In genomic region chr6:145886228-145886956, GRCh38 we compare ENCODE assay signal across 24 cellular contexts.
DNase-seq lines count a peak whose midpoint lies in the region; ATAC-seq and TF ChIP-seq lines count a peak whose summit lies in the region.
"Had no signal": no experiment of that assay in that cellular context is flagged by ENCODE, and none has a peak within 500 bp of the region (broad histone marks: within the 10 kb centered on the region; RNA-seq: fewer than 3 reads in every experiment).

No MANE protein-coding gene starts in this region.

- H3K36me3 ChIP-seq in IMR-90 (ENCODE audit: control insufficient read depth, insufficient read depth, low read length): 0 out of 2 replicates have a peak, but pooled peaks cover 1% of the 10 kb centered on the region
- H3K36me3 ChIP-seq in left lung: peaks cover 0 to 10% of the 10 kb centered on the region in 2 donors
- H3K36me3 ChIP-seq in CD8-positive, alpha-beta T cell (ENCODE audit: insufficient read depth, low read length): no peaks in the 10 kb centered on the region

- no peak overlapping the region for H3K14ac ChIP-seq in IMR-90 (replicated peaks; ENCODE audit: low read depth, low read length)

- no peaks in the 10 kb centered on the region for H3K4me1 Mint-ChIP-seq in CD8-positive, alpha-beta T cell (ENCODE audit: low read depth)
- H3K4me1 Mint-ChIP-seq: WTC11 had no signal

- no peak overlapping the region for H2BK15ac ChIP-seq in IMR-90 (ENCODE audit: low read depth, low read length)

- H3K9me3 ChIP-seq in IMR-90 (ENCODE audit: control insufficient read depth, insufficient read depth, low read length) (no peaks in the 10 kb centered on the region), left lung (no peaks in the 10 kb centered on the region)
- H3K9me3 ChIP-seq in CD8-positive, alpha-beta T cell (ENCODE audit: low read length): no peaks in the 10 kb centered on the region
- H3K9me3 ChIP-seq: left ventricle myocardium inferior, SK-N-SH had no signal

- in situ Hi-C loops in IMR-90 (cut with MboI; ENCODE audit: low sequenced_read_pairs): loop anchor here (25.0 kb wide), 1 partner anchor 149 kb away; the partner anchor contains the start of gene EPM2A
- in situ Hi-C loops in ACHN (cut with HindIII; ENCODE audit: low pct_ligation_motif_present, low pct_unique_long_range_greater_than_20kb, low sequenced_read_pairs): no loop called here

- DNase-seq in IMR-90 (peak; percentile 88), choroid plexus epithelial cell (ENCODE audit: low read depth) (peak; percentile 75), left lung (no peak), NOMO-1 treated with dmso at 0.1 percent for 144 hours (lab: John Stamatoyannopoulos, UW; ENCODE audit: unreplicated experiment) (no peak), ACHN (no peak)
- no peak for DNase-seq in CD8-positive, alpha-beta T cell
- DNase-seq: activated CD4-positive, alpha-beta T cell treated with anti-CD3 and anti-CD28 coated beads, Interleukin-2, amount 50 U/mL, for 48 hours; activated gamma-delta T cell; amygdala; central memory CD4-positive, alpha-beta T cell; dorsolateral prefrontal cortex; head of caudate nucleus; left ventricle myocardium inferior; NCI-H1092; NCI-H2029 treated with DMSO at 0.1 percent for 48 hours; NCI-H510A; SK-N-SH; substantia nigra had no signal

- H3K27me3 ChIP-seq in IMR-90 (ENCODE audit: control insufficient read depth, insufficient read depth, low read length) (no peaks in the 10 kb centered on the region), left lung (no peaks in the 10 kb centered on the region)
- no peaks in the 10 kb centered on the region for H3K27me3 ChIP-seq in CD8-positive, alpha-beta T cell (ENCODE audit: insufficient read depth, low read length)
- H3K27me3 ChIP-seq: BLaER1 treated with 17β-estradiol and CSF1 and Interleukin-3, amounts not matched to agents 10 nM and 100 nM; dorsolateral prefrontal cortex had no signal

- dilution Hi-C loops in IMR-90 (cut with HindIII; ENCODE audit: low sequenced_read_pairs, unreplicated experiment): no loop called here

- no peak overlapping the region for H3K56ac ChIP-seq in IMR-90 (ENCODE audit: extremely low read depth, insufficient read depth, low read length)

- TF ChIP-seq RAD21 in IMR-90 (IDR thresholded peaks at IDR 0.05; ENCODE audit: low read length): no peak

- H3K4me3 ChIP-seq in IMR-90 (ENCODE audit: insufficient read depth, low read depth, low read length) (no peak overlapping the region), choroid plexus epithelial cell (ENCODE audit: low read depth, low read length) (no peak overlapping the region), left lung (no peak overlapping the region)
- no peak overlapping the region for H3K4me3 ChIP-seq in CD8-positive, alpha-beta T cell (ENCODE audit: low read depth, low read length)
- H3K4me3 ChIP-seq: BLaER1 treated with 17β-estradiol and CSF1 and Interleukin-3, amounts not matched to agents 10 nM and 100 nM; dorsolateral prefrontal cortex; left ventricle myocardium inferior had no signal

- no peak overlapping the region for H3K4ac ChIP-seq in IMR-90 (ENCODE audit: low read depth, low read length)

- no peak for TF ChIP-seq CTCF in 22Rv1 (IDR thresholded peaks at IDR 0.05)
- no peak for TF ChIP-seq CTCF in IMR-90 (conservative IDR thresholded peaks at IDR 0.05; ENCODE audit: low read depth, low read length)
- TF ChIP-seq CTCF in choroid plexus epithelial cell (conservative IDR thresholded peaks at IDR 0.05; ENCODE audit: low read depth, low read length): no peak
- TF ChIP-seq CTCF in left lung (IDR thresholded peaks at IDR 0.05): no peak
- no peak for TF ChIP-seq CTCF in CD8-positive, alpha-beta T cell (IDR thresholded peaks at IDR 0.05)

- no peak overlapping the region for H2BK20ac ChIP-seq in IMR-90 (ENCODE audit: low read depth, low read length)

- H2AK5ac ChIP-seq in IMR-90 (ENCODE audit: low read depth, low read length): no peak overlapping the region

- H3K9me1 ChIP-seq in IMR-90 (ENCODE audit: insufficient read depth, low read length): peaks cover 12% of the 10 kb centered on the region

- H4K20me1 ChIP-seq in IMR-90 (ENCODE audit: insufficient read depth, low read length): 0 out of 2 replicates have a peak, but pooled peaks cover 1% of the 10 kb centered on the region
- H4K20me1 ChIP-seq: BLaER1 treated with 17β-estradiol and CSF1 and Interleukin-3, amounts not matched to agents 10 nM and 100 nM had no signal

- H3K4me2 ChIP-seq in IMR-90 (ENCODE audit: low read depth, low read length): no peak overlapping the region
- H3K4me2 ChIP-seq: BLaER1 treated with 17β-estradiol and CSF1 and Interleukin-3, amounts not matched to agents 10 nM and 100 nM; SK-N-SH had no signal

- no peak overlapping the region for H2AFZ ChIP-seq in IMR-90 (replicated peaks; ENCODE audit: low read length, poor library complexity)

- no peak overlapping the region for H2AK9ac ChIP-seq in IMR-90 (replicated peaks; ENCODE audit: low read depth, low read length, poor library complexity)

- ATAC-seq in IMR-90 (ENCODE audit: low read depth): peak; percentile 28
- ATAC-seq in left lung: peak; percentile 50
- no peak for ATAC-seq in CD8-positive, alpha-beta T cell
- ATAC-seq in HG02840 (IDR thresholded peaks at IDR 0.05; ENCODE audit: low FRiP score, unreplicated experiment): no peak
- ATAC-seq: WTC11 had no signal

- H3K9me3 Mint-ChIP-seq in CD8-positive, alpha-beta T cell: peaks cover 2% of the 10 kb centered on the region

- no peak overlapping the region for H4K91ac ChIP-seq in IMR-90 (ENCODE audit: insufficient read depth, low read depth, low read length)

- peak overlapping the region; percentile 37 for H2BK5ac ChIP-seq in IMR-90 (ENCODE audit: low read depth, low read length, poor library complexity, severe bottlenecking)

- H4K8ac ChIP-seq in IMR-90 (ENCODE audit: low read depth in 2 of 2, low read length in 2 of 2): no peak overlapping the region

- no peak for TF ChIP-seq POLR2A in IMR-90 (IDR thresholded peaks at IDR 0.05; ENCODE audit: low read depth, low read length)

- H3K23ac ChIP-seq in IMR-90 (ENCODE audit: low read depth, low read length): no peak overlapping the region

- no TSS peak for BruUV-seq in IMR-90 (replicated peaks; lab: Mats Ljungman, UMichigan)

- H3K79me1 ChIP-seq in IMR-90 (ENCODE audit: low read depth in 1 of 2, low read length in 2 of 2): peaks cover 3 to 5% of the 10 kb centered on the region in 2 experiments; a peak in 1 of 4 replicates

- no peak overlapping the region for H4K5ac ChIP-seq in IMR-90 (ENCODE audit: low read depth, low read length)

- H3K9ac ChIP-seq in IMR-90 (ENCODE audit: low read depth, low read length): no peak overlapping the region
- H3K9ac ChIP-seq: BLaER1 treated with 17β-estradiol and CSF1 and Interleukin-3, amounts not matched to agents 10 nM and 100 nM; SK-N-SH had no signal

- H3K36me3 Mint-ChIP-seq in CD8-positive, alpha-beta T cell: peaks cover 35% of the 10 kb centered on the region

- CTCF ChIA-PET in IMR-90 (lab: Yijun Ruan, JAX): no interaction called here
- CTCF ChIA-PET in CD8-positive, alpha-beta T cell (lab: Charles Lee): no interaction called here

- H3K18ac ChIP-seq in IMR-90 (ENCODE audit: low read depth, low read length): peak overlapping the region; percentile 52

- no peaks in the 10 kb centered on the region for H3K27me3 Mint-ChIP-seq in CD8-positive, alpha-beta T cell (ENCODE audit: low read depth)

- H3K27ac Mint-ChIP-seq in CD8-positive, alpha-beta T cell: no peak overlapping the region
- H3K27ac Mint-ChIP-seq: WTC11 had no signal

- no peak overlapping the region for H3K4me3 Mint-ChIP-seq in CD8-positive, alpha-beta T cell
- H3K4me3 Mint-ChIP-seq: WTC11 had no signal

- intact Hi-C loops in IMR-90 (cut with micrococcal nuclease) (loop anchor here (5.0 to 10.0 kb wide), 3 partner anchors 149 to 672 kb away; partner anchors contain the start of gene EPM2A), left lung (cut with DNase I) (no loop called here)
- intact Hi-C loops in CD8-positive, alpha-beta T cell (cut with DNase I, micrococcal nuclease): loop anchor here (10.0 kb wide), 2 partner anchors 152 to 1302 kb away; partner anchors contain the start of gene EPM2A (in 1 of the 2)

- H3K4me1 ChIP-seq in IMR-90 (ENCODE audit: control insufficient read depth, insufficient read depth, low read length): peaks cover 15% of the 10 kb centered on the region
- H3K4me1 ChIP-seq in left lung: peaks cover 0 to 4% of the 10 kb centered on the region in 2 donors
- no peaks in the 10 kb centered on the region for H3K4me1 ChIP-seq in CD8-positive, alpha-beta T cell (ENCODE audit: insufficient read depth, low read length)
- H3K4me1 ChIP-seq: BLaER1 treated with 17β-estradiol and CSF1 and Interleukin-3, amounts not matched to agents 10 nM and 100 nM had no signal

- WGBS in IMR-90 (ENCODE audit: extremely low coverage in 2 of 2, insufficient read length in 1 of 2), 2 experiments: no CpG with 5 or more reads among the region's 3 CpGs

- H3K27ac ChIP-seq in 22Rv1: peak overlapping the region; percentile 39
- no peak overlapping the region for H3K27ac ChIP-seq in IMR-90 (ENCODE audit: insufficient read depth, low read length)
- H3K27ac ChIP-seq in left lung: no peak overlapping the region
- no peak overlapping the region for H3K27ac ChIP-seq in CD8-positive, alpha-beta T cell (ENCODE audit: low read depth, low read length)
- H3K27ac ChIP-seq: BLaER1 treated with 17β-estradiol and CSF1 and Interleukin-3, amounts not matched to agents 10 nM and 100 nM; dorsolateral prefrontal cortex; epithelial cell of prostate; left ventricle myocardium inferior; RWPE1 had no signal

- no peak overlapping the region for H2BK120ac ChIP-seq in IMR-90 (ENCODE audit: low read depth, low read length)

- POLR2A ChIA-PET in IMR-90 (lab: Charles Lee; ENCODE audit: unreplicated experiment): no interaction called here
- POLR2A ChIA-PET in CD8-positive, alpha-beta T cell (lab: Charles Lee): no interaction called here

TF ChIP-seq in IMR-90, 13 proteins besides CTCF, POLR2A, EP300 and RAD21:
- TF ChIP-seq NFE2L2 (IDR thresholded peaks at IDR 0.05; ENCODE audit: low read depth, low read length): no peak

Comparison
In these comparisons a context has a peak if more than half of its experiments do, and no peak if none do; other contexts are left out.
1. ATAC-seq: peak in IMR-90 (single experiment) and left lung (single experiment); none in CD8-positive, alpha-beta T cell (single experiment) and HG02840 (single experiment).
2. DNase-seq: peak in IMR-90 (single experiment) and choroid plexus epithelial cell (single experiment); none in left lung (0 of 2), NOMO-1 treated with dmso at 0.1 percent for 144 hours (single experiment), CD8-positive, alpha-beta T cell (0 of 7) and ACHN (single experiment).
3. intact Hi-C loops: an anchor here in IMR-90 (5.0 to 10.0 kb wide) and CD8-positive, alpha-beta T cell (10.0 kb wide); none called in left lung.